Comparison of ENCODE assay signal across 9 cellular contexts in the genomic region with DNA sequence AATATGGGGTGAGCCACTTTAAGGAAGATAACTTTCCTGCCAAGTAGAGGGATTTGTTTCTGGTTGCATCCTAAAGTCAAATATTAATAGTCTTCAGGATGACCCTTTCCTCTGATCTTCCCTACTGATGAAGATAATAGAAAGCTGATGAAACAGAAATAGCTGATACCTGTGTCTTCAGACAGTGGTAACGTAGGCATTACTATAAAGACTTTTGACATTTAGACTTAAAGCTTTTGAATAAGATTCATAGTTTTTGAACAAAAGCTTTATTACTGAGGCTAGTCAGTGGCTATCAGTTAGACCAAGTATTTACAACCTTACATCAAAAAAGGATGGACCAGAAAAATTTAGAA. TPM values are rescaled to one million over a fixed set of nuclear protein-coding genes. Genes with fewer than 3 reads are reported as not detected.
DNase-seq lines count a peak whose midpoint lies in the region; ATAC-seq and TF ChIP-seq lines count a peak whose summit lies in the region.
"Had no signal": no experiment of that assay in that cellular context is flagged by ENCODE, and none has a peak within 500 bp of the region (broad histone marks: within the 10 kb centered on the region; RNA-seq: fewer than 3 reads in every experiment).

No MANE protein-coding gene starts in this region.

- no peak for ATAC-seq in central memory CD8-positive, alpha-beta T cell (replicated peaks; ENCODE audit: extremely low read depth, poor library complexity, severe bottlenecking)
- ATAC-seq in aorta (ENCODE audit: low FRiP score) (no peak), HG03439 (IDR thresholded peaks at IDR 0.05; ENCODE audit: unreplicated experiment) (no peak)

- TF ChIP-seq CTCF in right atrium auricular region (IDR thresholded peaks at IDR 0.05), result no peak

- H3K9me3 Mint-ChIP-seq in central memory CD8-positive, alpha-beta T cell, result no peaks in the 10 kb centered on the region

- H3K27me3 ChIP-seq in right atrium auricular region, result no peaks in the 10 kb centered on the region
- no peaks in the 10 kb centered on the region for H3K27me3 ChIP-seq in muscle layer of duodenum (ENCODE audit: low read depth, low read length)
- H3K27me3 ChIP-seq in aorta (ENCODE audit: control insufficient read depth in 1 of 2, insufficient read depth in 2 of 2, low read length in 1 of 2), result no peaks in the 10 kb centered on the region

- H3K4me1 Mint-ChIP-seq in central memory CD8-positive, alpha-beta T cell, result peaks cover 74% of the 10 kb centered on the region

- H3K4me3 ChIP-seq in right atrium auricular region (peak overlapping the region; percentile 68 to 70), muscle layer of duodenum (ENCODE audit: low read depth in 1 of 2, low read length in 2 of 2) (peak overlapping the region; percentile 66 to 86), aorta (ENCODE audit: low read length in 2 of 2) (peak overlapping the region; percentile 96 to 99)

- H3K9me3 ChIP-seq in right atrium auricular region (no peaks in the 10 kb centered on the region), muscle layer of duodenum (ENCODE audit: control insufficient read depth in 1 of 2, low read length in 2 of 2) (no peaks in the 10 kb centered on the region), aorta (ENCODE audit: control insufficient read depth, low read length) (no peaks in the 10 kb centered on the region)

- no peak for DNase-seq in right atrium auricular region (ENCODE audit: low spot score)
- no peak for DNase-seq in cardiac septum (ENCODE audit: low spot score)
- no peak for DNase-seq in central memory CD8-positive, alpha-beta T cell (ENCODE audit: low spot score in 2 of 2)
- no peak for DNase-seq in aorta
- DNase-seq in NCI-H226, result no peak
- no peak for DNase-seq in NCI-H345 treated with DMSO at 0.1 percent for 48 hours (lab: John Stamatoyannopoulos, UW; ENCODE audit: unreplicated experiment)
- DNase-seq: DMS 273 treated with DMSO at 0.1 percent for 48 hours had no signal

- H3K4me3 Mint-ChIP-seq in central memory CD8-positive, alpha-beta T cell, result peak overlapping the region; percentile 81

- H3K27ac ChIP-seq in right atrium auricular region (peak overlapping the region; percentile 91 to 92), muscle layer of duodenum (ENCODE audit: low read length) (peak overlapping the region; percentile 90), aorta (ENCODE audit: low read depth in 1 of 2, low read length in 2 of 2) (peak overlapping the region in 1 of 2 donors; percentile 97)

- no peaks in the 10 kb centered on the region for H3K27me3 Mint-ChIP-seq in central memory CD8-positive, alpha-beta T cell

- intact Hi-C loops in cardiac septum (cut with DNase I) (loop anchor here (5.0 kb wide), 3 partner anchors 59 to 136 kb away; no protein-coding TSS in a partner anchor), aorta (cut with DNase I) (loop anchor here (5.0 to 10.0 kb wide), 4 partner anchors 34 to 181 kb away; no protein-coding TSS in a partner anchor)

- H3K4me1 ChIP-seq in right atrium auricular region, result peaks cover 0 to 20% of the 10 kb centered on the region in 2 donors
- H3K4me1 ChIP-seq in muscle layer of duodenum (ENCODE audit: control insufficient read depth in 1 of 2, insufficient read depth in 2 of 2, low read length in 2 of 2), result peaks cover 8 to 9% of the 10 kb centered on the region in 2 donors
- peaks cover 2 to 5% of the 10 kb centered on the region in 2 donors for H3K4me1 ChIP-seq in aorta (ENCODE audit: control insufficient read depth in 1 of 2, insufficient read depth in 2 of 2, low read length in 2 of 2)

- 0 to 2% methylated on average over 1 of the region's 1 CpG for WGBS in aorta, 2 donors

- H3K36me3 Mint-ChIP-seq in central memory CD8-positive, alpha-beta T cell (ENCODE audit: insufficient read depth), result peaks cover 14% of the 10 kb centered on the region

- peak overlapping the region; percentile 95 for H3K27ac Mint-ChIP-seq in central memory CD8-positive, alpha-beta T cell (ENCODE audit: low read depth)

- peaks cover 7% of the 10 kb centered on the region for H3K36me3 ChIP-seq in right atrium auricular region
- H3K36me3 ChIP-seq in muscle layer of duodenum (ENCODE audit: control insufficient read depth in 1 of 2, insufficient read depth in 2 of 2, low read length in 2 of 2), result peaks cover 0 to 7% of the 10 kb centered on the region in 2 donors
- no peaks in the 10 kb centered on the region for H3K36me3 ChIP-seq in aorta (ENCODE audit: control insufficient read depth in 1 of 2, insufficient read depth in 2 of 2, low read length in 1 of 2)

RNA-seq across cellular contexts. Expression of gene NEDD9, which starts 1.4 kb away (rescaled TPM):
- total RNA-seq in right atrium auricular region (10 to 100 TPM; 47.3 to 56.2 TPM), cardiac septum (14.1 TPM), aorta (100 to 1,000 TPM in 1 of 2 donors, 10 to 100 TPM in 1; 49.8 to 252 TPM)
- polyA plus RNA-seq in aorta, result 10 to 100 TPM; 11.3 to 26.9 TPM
